ENCODE assay signal across 8 cellular contexts in genomic region chr10:102646610-102647432, GRCh38. TPM values are rescaled to one million over a fixed set of nuclear protein-coding genes. Genes with fewer than 3 reads are reported as not detected.
DNase-seq lines count a peak whose midpoint lies in the region; ATAC-seq and TF ChIP-seq lines count a peak whose summit lies in the region.

No MANE protein-coding gene starts in this region.

- H3K27me3 ChIP-seq in CD8-positive, alpha-beta memory T cell (ENCODE audit: insufficient read depth, low read length, poor library complexity, severe bottlenecking): no peaks in the 10 kb centered on the region
- H3K27me3 ChIP-seq in prostate gland (replicated peaks; ENCODE audit: insufficient read depth): no peaks in the 10 kb centered on the region

- TF ChIP-seq CTCF in prostate gland (IDR thresholded peaks at IDR 0.05): no peak

- peak overlapping the region; percentile 87 to 99 (median 95) for H3K27ac Mint-ChIP-seq in CD8-positive, alpha-beta memory T cell
- H3K27ac Mint-ChIP-seq in activated naive CD8-positive, alpha-beta T cell: peak overlapping the region; percentile 94

- CTCF ChIA-PET in CD8-positive, alpha-beta memory T cell (lab: Charles Lee): interaction anchor here (1.0 to 3.7 kb wide), 6 partner anchors 19 to 477 kb away, joined by 3 to 43 read pairs (median 14); partner anchors contain the start of genes ARL3 and SFXN2

- DNase-seq in CD8-positive, alpha-beta memory T cell: peak in 3 of 5 donors; percentile 33 to 66 (median 60)
- DNase-seq in NCI-H748 treated with DMSO at 0.1 percent for 48 hours (lab: John Stamatoyannopoulos, UW) (peak; percentile 21), Right ventricle myocardium inferior (ENCODE audit: missing footprints) (no peak), prostate gland (ENCODE audit: low spot score) (peak; percentile 54), NCI-H446 treated with DMSO at 0.1 percent for 48 hours (lab: John Stamatoyannopoulos, UW) (no peak), NCI-H128 (lab: John Stamatoyannopoulos, UW; ENCODE audit: unreplicated experiment) (no peak)

- H3K9me3 ChIP-seq in CD8-positive, alpha-beta memory T cell (ENCODE audit: low read length): no peaks in the 10 kb centered on the region
- H3K9me3 ChIP-seq in prostate gland: no peaks in the 10 kb centered on the region

- no peaks in the 10 kb centered on the region for H3K36me3 ChIP-seq in CD8-positive, alpha-beta memory T cell (ENCODE audit: insufficient read depth, low read length)
- H3K36me3 ChIP-seq in prostate gland: no peaks in the 10 kb centered on the region

- intact Hi-C loops in Right ventricle myocardium inferior (cut with DNase I) (loop anchor here (1.0 to 10.0 kb wide), 2 partner anchors 25 to 128 kb away; no protein-coding TSS in a partner anchor), prostate gland (cut with DNase I) (loop anchor here (5.0 kb wide), 1 partner anchor 65 kb away; the partner anchor contains the start of genes ARL3 and SFXN2)

- peak overlapping the region; percentile 94 for H3K4me3 ChIP-seq in CD8-positive, alpha-beta memory T cell (ENCODE audit: low read length)
- peak overlapping the region; percentile 83 to 87 for H3K4me3 ChIP-seq in prostate gland

- POLR2A ChIA-PET in CD8-positive, alpha-beta memory T cell (lab: Charles Lee): interaction anchor here (0.5 to 4.1 kb wide), 9 partner anchors 9 to 1248 kb away, joined by 3 to 62 read pairs (median 4); partner anchors contain the start of genes ARL3, SFXN2 and WBP1L

- 3% methylated on average over 18 of the region's 18 CpGs for WGBS in prostate gland

- peak; percentile 2 for ATAC-seq in Right ventricle myocardium inferior
- ATAC-seq in HG02610 (IDR thresholded peaks at IDR 0.05; ENCODE audit: unreplicated experiment): no peak

- H3K4me1 ChIP-seq in CD8-positive, alpha-beta memory T cell (ENCODE audit: insufficient read depth, low read length): peaks cover 55% of the 10 kb centered on the region
- peaks cover 35% of the 10 kb centered on the region for H3K4me1 ChIP-seq in prostate gland (replicated peaks)

- H3K36me3 Mint-ChIP-seq in CD8-positive, alpha-beta memory T cell: peaks cover 0 to 28% (median 4%) of the 10 kb centered on the region in 3 donors
- no peaks in the 10 kb centered on the region for H3K36me3 Mint-ChIP-seq in activated naive CD8-positive, alpha-beta T cell

- peaks cover 0 to 2% of the 10 kb centered on the region in 2 donors for H3K27me3 Mint-ChIP-seq in CD8-positive, alpha-beta memory T cell
- H3K27me3 Mint-ChIP-seq in activated naive CD8-positive, alpha-beta T cell: no peaks in the 10 kb centered on the region

- TF ChIP-seq POLR2A in prostate gland (IDR thresholded peaks at IDR 0.05): no peak

- no peaks in the 10 kb centered on the region for H3K9me3 Mint-ChIP-seq in CD8-positive, alpha-beta memory T cell
- no peaks in the 10 kb centered on the region for H3K9me3 Mint-ChIP-seq in activated naive CD8-positive, alpha-beta T cell (ENCODE audit: low read depth)

- H3K4me1 Mint-ChIP-seq in CD8-positive, alpha-beta memory T cell: peaks cover 53 to 60% (median 54%) of the 10 kb centered on the region in 3 donors
- H3K4me1 Mint-ChIP-seq in activated naive CD8-positive, alpha-beta T cell (ENCODE audit: low read depth): peaks cover 55% of the 10 kb centered on the region

- peak overlapping the region; percentile 91 to 100 (median 96) for H3K4me3 Mint-ChIP-seq in CD8-positive, alpha-beta memory T cell
- H3K4me3 Mint-ChIP-seq in activated naive CD8-positive, alpha-beta T cell: peak overlapping the region; percentile 99

- peak overlapping the region; percentile 86 for H3K27ac ChIP-seq in CD8-positive, alpha-beta memory T cell (ENCODE audit: low read depth, low read length)
- H3K27ac ChIP-seq in prostate gland: peak overlapping the region; percentile 97 to 99

RNA-seq across cellular contexts. Expression of gene TRIM8, which starts 2.5 kb away (rescaled TPM):
- 10 to 100 TPM; 72.0 to 74.5 TPM for total RNA-seq in CD8-positive, alpha-beta memory T cell
- polyA plus RNA-seq in CD8-positive, alpha-beta memory T cell: 63.9 TPM
- total RNA-seq in Right ventricle myocardium inferior (109 TPM), prostate gland (100 to 1,000 TPM; 148 to 222 TPM)

Comparison
In these comparisons a context has a peak if more than half of its experiments do, and no peak if none do; other contexts are left out.
1. DNase-seq: peak in CD8-positive, alpha-beta memory T cell (3 of 5), NCI-H748 treated with DMSO at 0.1 percent for 48 hours (single experiment) and prostate gland (single experiment); none in Right ventricle myocardium inferior (single experiment), NCI-H446 treated with DMSO at 0.1 percent for 48 hours (single experiment) and NCI-H128 (single experiment).